ENCODE assay signal across 14 cellular contexts in the genomic region with DNA sequence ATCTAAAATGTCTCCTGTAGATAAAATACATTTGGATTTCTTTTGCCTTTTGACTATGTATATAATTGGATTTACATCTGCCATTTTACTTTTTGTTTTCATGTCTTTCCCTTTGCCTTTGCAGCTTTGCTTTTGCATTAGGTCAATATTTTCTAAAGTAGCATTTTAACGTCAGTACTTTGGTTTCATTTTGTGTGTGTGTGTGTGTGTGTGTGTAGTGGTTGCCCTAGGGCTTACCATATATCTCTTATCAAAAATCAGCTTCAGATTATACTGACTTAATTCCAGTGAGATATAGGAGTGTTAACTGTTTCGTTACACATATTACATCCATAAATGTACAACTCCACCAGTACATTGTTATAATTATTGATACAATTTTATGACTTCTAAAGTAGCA. TPM values are rescaled to one million over a fixed set of nuclear protein-coding genes. Genes with fewer than 3 reads are reported as not detected.
DNase-seq lines count a peak whose midpoint lies in the region; ATAC-seq and TF ChIP-seq lines count a peak whose summit lies in the region.
"Had no signal": no experiment of that assay in that cellular context is flagged by ENCODE, and none has a peak within 500 bp of the region (broad histone marks: within the 10 kb centered on the region; RNA-seq: fewer than 3 reads in every experiment).

No MANE protein-coding gene starts in this region.

- peaks cover 67% of the 10 kb centered on the region for H3K4me1 Mint-ChIP-seq in activated naive CD4-positive, alpha-beta T cell treated with anti-CD3 and anti-CD28 coated beads, Interleukin-2, amount 50 U/mL, for 24 hours
- peaks cover 33% of the 10 kb centered on the region for H3K4me1 Mint-ChIP-seq in activated CD4-positive, alpha-beta memory T cell treated with anti-CD3 and anti-CD28 coated beads for 36 hours (ENCODE audit: low read depth)
- peaks cover 39% of the 10 kb centered on the region for H3K4me1 Mint-ChIP-seq in activated naive CD8-positive, alpha-beta T cell treated with anti-CD3 and anti-CD28 coated beads, Interleukin-2, amount 50 U/mL, for 24 hours
- H3K4me1 Mint-ChIP-seq: B cell had no signal

- POLR2A ChIA-PET in activated CD4-positive, alpha-beta memory T cell treated with anti-CD3 and anti-CD28 coated beads for 36 hours (lab: Charles Lee), result no interaction called here

- peak overlapping the region; percentile 90 for H3K27ac Mint-ChIP-seq in activated naive CD4-positive, alpha-beta T cell treated with anti-CD3 and anti-CD28 coated beads, Interleukin-2, amount 50 U/mL, for 24 hours
- peak overlapping the region; percentile 14 for H3K27ac Mint-ChIP-seq in activated CD4-positive, alpha-beta memory T cell treated with anti-CD3 and anti-CD28 coated beads for 36 hours
- H3K27ac Mint-ChIP-seq in activated naive CD8-positive, alpha-beta T cell treated with anti-CD3 and anti-CD28 coated beads, Interleukin-2, amount 50 U/mL, for 24 hours, result peak overlapping the region; percentile 13
- H3K27ac Mint-ChIP-seq: B cell had no signal

- H3K9me3 ChIP-seq in left ventricle myocardium inferior (replicated peaks), result no peaks in the 10 kb centered on the region

- H3K4me3 ChIP-seq in left ventricle myocardium inferior, result no peak overlapping the region

- H3K36me3 Mint-ChIP-seq in activated naive CD4-positive, alpha-beta T cell treated with anti-CD3 and anti-CD28 coated beads, Interleukin-2, amount 50 U/mL, for 24 hours, result peaks cover 59% of the 10 kb centered on the region
- peaks cover 71% of the 10 kb centered on the region for H3K36me3 Mint-ChIP-seq in activated CD4-positive, alpha-beta memory T cell treated with anti-CD3 and anti-CD28 coated beads for 36 hours
- H3K36me3 Mint-ChIP-seq in activated naive CD8-positive, alpha-beta T cell treated with anti-CD3 and anti-CD28 coated beads, Interleukin-2, amount 50 U/mL, for 24 hours (ENCODE audit: low read depth), result peaks cover 79% of the 10 kb centered on the region

- no peak for TF ChIP-seq CTCF in left ventricle myocardium inferior (IDR thresholded peaks at IDR 0.05; ENCODE audit: borderline replicate concordance)

- no peaks in the 10 kb centered on the region for H3K9me3 Mint-ChIP-seq in activated naive CD4-positive, alpha-beta T cell treated with anti-CD3 and anti-CD28 coated beads, Interleukin-2, amount 50 U/mL, for 24 hours
- H3K9me3 Mint-ChIP-seq in activated CD4-positive, alpha-beta memory T cell treated with anti-CD3 and anti-CD28 coated beads for 36 hours, result peaks cover 2% of the 10 kb centered on the region
- no peaks in the 10 kb centered on the region for H3K9me3 Mint-ChIP-seq in activated naive CD8-positive, alpha-beta T cell treated with anti-CD3 and anti-CD28 coated beads, Interleukin-2, amount 50 U/mL, for 24 hours

- CTCF ChIA-PET in activated CD4-positive, alpha-beta memory T cell treated with anti-CD3 and anti-CD28 coated beads for 36 hours (lab: Charles Lee), result no interaction called here

- intact Hi-C loops in activated CD4-positive, alpha-beta memory T cell treated with anti-CD3 and anti-CD28 coated beads for 36 hours (cut with micrococcal nuclease), result loop anchor here (2.0 kb wide), 1 partner anchor 26 kb away; a partner anchor contains a TSS
- intact Hi-C loops in left ventricle myocardium inferior (cut with micrococcal nuclease), result no loop called here

- no peaks in the 10 kb centered on the region for H3K4me1 ChIP-seq in left ventricle myocardium inferior

- H3K27me3 ChIP-seq in left ventricle myocardium inferior (ENCODE audit: low read depth), result no peaks in the 10 kb centered on the region

- no peak overlapping the region for H3K27ac ChIP-seq in left ventricle myocardium inferior (replicated peaks)

- no peak for DNase-seq in activated naive CD4-positive, alpha-beta T cell treated with Interleukin-2 at 50 U/mL for 16 hours
- no peak for DNase-seq in activated CD4-positive, alpha-beta memory T cell treated with anti-CD3 and anti-CD28 coated beads for 36 hours
- no peak for DNase-seq in activated naive CD8-positive, alpha-beta T cell treated with anti-CD3 and anti-CD28 coated beads, Interleukin-2, amount 50 U/mL, for 24 hours
- DNase-seq in NCI-H345 treated with DMSO at 0.1 percent for 48 hours (lab: John Stamatoyannopoulos, UW; ENCODE audit: unreplicated experiment), result no peak
- DNase-seq in COR-L47 (lab: John Stamatoyannopoulos, UW), result no peak
- no peak for DNase-seq in left ventricle myocardium inferior
- DNase-seq: GOT3, KBM-7, NCI-H1092, NCI-H2107, NCI-H345, NCI-H69 had no signal

- H3K36me3 ChIP-seq in left ventricle myocardium inferior, result peaks cover 89% of the 10 kb centered on the region

- ATAC-seq in activated naive CD8-positive, alpha-beta T cell treated with anti-CD3 and anti-CD28 coated beads, Interleukin-2, amount 50 U/mL, for 24 hours, result no peak

- no peaks in the 10 kb centered on the region for H3K27me3 Mint-ChIP-seq in activated naive CD4-positive, alpha-beta T cell treated with anti-CD3 and anti-CD28 coated beads, Interleukin-2, amount 50 U/mL, for 24 hours
- H3K27me3 Mint-ChIP-seq in activated CD4-positive, alpha-beta memory T cell treated with anti-CD3 and anti-CD28 coated beads for 36 hours, result no peaks in the 10 kb centered on the region
- H3K27me3 Mint-ChIP-seq in activated naive CD8-positive, alpha-beta T cell treated with anti-CD3 and anti-CD28 coated beads, Interleukin-2, amount 50 U/mL, for 24 hours, result no peaks in the 10 kb centered on the region
- H3K27me3 Mint-ChIP-seq: B cell had no signal

- H3K4me3 Mint-ChIP-seq in activated naive CD4-positive, alpha-beta T cell treated with anti-CD3 and anti-CD28 coated beads, Interleukin-2, amount 50 U/mL, for 24 hours, result peak overlapping the region; percentile 42
- H3K4me3 Mint-ChIP-seq in activated CD4-positive, alpha-beta memory T cell treated with anti-CD3 and anti-CD28 coated beads for 36 hours, result no peak overlapping the region
- peak overlapping the region; percentile 27 for H3K4me3 Mint-ChIP-seq in activated naive CD8-positive, alpha-beta T cell treated with anti-CD3 and anti-CD28 coated beads, Interleukin-2, amount 50 U/mL, for 24 hours
- H3K4me3 Mint-ChIP-seq: B cell had no signal

RNA-seq across cellular contexts. Expression of a gene that starts 26.1 kb away (rescaled TPM):
- 10 to 100 TPM; 25.6 to 27.1 TPM for total RNA-seq in activated CD4-positive, alpha-beta memory T cell treated with anti-CD3 and anti-CD28 coated beads for 36 hours
- total RNA-seq in left ventricle myocardium inferior, result 95.0 TPM

RNA-seq across cellular contexts. Expression of a gene that starts 42.6 kb away (rescaled TPM):
- 10 to 100 TPM; 79.9 to 84.6 TPM for total RNA-seq in activated CD4-positive, alpha-beta memory T cell treated with anti-CD3 and anti-CD28 coated beads for 36 hours
- 36.0 TPM for total RNA-seq in left ventricle myocardium inferior

Comparison
In these comparisons a context has a peak if more than half of its experiments do, and no peak if none do; other contexts are left out.
1. H3K27ac Mint-ChIP-seq: peak in every context shown above with its lines; median percentile 90 in activated naive CD4-positive, alpha-beta T cell treated with anti-CD3 and anti-CD28 coated beads, Interleukin-2, amount 50 U/mL, for 24 hours; 14 in activated CD4-positive, alpha-beta memory T cell treated with anti-CD3 and anti-CD28 coated beads for 36 hours; 13 in activated naive CD8-positive, alpha-beta T cell treated with anti-CD3 and anti-CD28 coated beads, Interleukin-2, amount 50 U/mL, for 24 hours.